ENCODE assay signal across 18 cellular contexts in the genomic region with DNA sequence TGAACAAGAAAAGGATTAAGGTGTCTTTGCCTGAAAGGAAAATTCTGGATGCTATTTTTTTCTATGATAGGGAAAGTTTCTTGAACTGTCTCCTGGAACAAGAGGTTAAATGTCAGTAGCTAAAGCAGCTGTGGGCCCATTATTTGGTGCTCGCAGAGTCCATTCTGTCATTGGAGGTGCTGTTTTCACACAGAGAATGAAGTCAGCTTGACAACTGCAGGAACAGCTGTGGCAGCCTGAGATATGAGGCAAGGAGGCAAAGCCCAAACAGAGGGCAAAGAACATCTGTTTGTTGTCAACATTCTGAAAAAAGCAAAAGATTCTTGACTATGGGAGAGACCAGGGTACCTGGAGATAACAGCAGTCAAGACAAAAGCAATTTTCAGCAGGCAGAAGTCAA.
DNase-seq lines count a peak whose midpoint lies in the region; FAIRE-seq and TF ChIP-seq lines count a peak whose summit lies in the region.
"Had no signal": no experiment of that assay in that cellular context is flagged by ENCODE, and none has a peak within 500 bp of the region (broad histone marks: within the 10 kb centered on the region; RNA-seq: fewer than 3 reads in every experiment).

No MANE protein-coding gene starts in this region.

- intact Hi-C loops in dorsolateral prefrontal cortex (cut with DNase I): no loop called here

- H3K27ac ChIP-seq in dorsolateral prefrontal cortex: no peak overlapping the region
- H3K27ac ChIP-seq: GM23248 had no signal

- no peak for TF ChIP-seq CTCF in dorsolateral prefrontal cortex (IDR thresholded peaks at IDR 0.05 in 54 of 56, conservative IDR thresholded peaks at IDR 0.05 in 2 of 56; ENCODE audit: low read depth in 1 of 56, partially characterized antibody in 56 of 56)

- H3K4me3 ChIP-seq in skeletal muscle cell (ENCODE audit: low read depth, low read length) (no peak overlapping the region), dorsolateral prefrontal cortex (no peak overlapping the region)
- H3K4me3 ChIP-seq: GM23248 had no signal

- H3K27me3 ChIP-seq in dorsolateral prefrontal cortex: no peaks in the 10 kb centered on the region

- FAIRE-seq in RCC 7860 (lab: Jason Lieb, UNC): peak; percentile 44

- DNase-seq in LHCN-M2 (ENCODE audit: low read depth) (peak; percentile 96), RCC 7860 (ENCODE audit: low spot score) (no peak), left kidney (ENCODE audit: low read depth, low spot score) (peak; percentile 19), skeletal muscle cell (ENCODE audit: low read depth) (peak; percentile 39), epidermal melanocyte (ENCODE audit: insufficient read length, low spot score) (no peak), NCI-H345 treated with DMSO at 0.1 percent for 48 hours (lab: John Stamatoyannopoulos, UW; ENCODE audit: unreplicated experiment) (no peak), NCI-H1436 treated with DMSO at 0.1 percent for 48 hours (lab: John Stamatoyannopoulos, UW) (no peak), dorsolateral prefrontal cortex (no peak)
- DNase-seq: AML-193; CD4-positive, alpha-beta T cell; DMS79; GM23248; Kasumi-1; NCI-H1105; NCI-H187; NCI-H510A; NCI-H82; SK-N-SH had no signal

Comparison
In these comparisons a context has a peak if more than half of its experiments do, and no peak if none do; other contexts are left out.
1. DNase-seq: peak in LHCN-M2 (single experiment), left kidney (single experiment) and skeletal muscle cell (single experiment); none in RCC 7860 (single experiment), epidermal melanocyte (single experiment), NCI-H345 treated with DMSO at 0.1 percent for 48 hours (single experiment), NCI-H1436 treated with DMSO at 0.1 percent for 48 hours (single experiment) and dorsolateral prefrontal cortex (0 of 10).